In genomic region chr14:106605548-106606448, GRCh38 we compare ENCODE assay signal across 9 cellular contexts.
DNase-seq lines count a peak whose midpoint lies in the region; ATAC-seq, FAIRE-seq and TF ChIP-seq lines count a peak whose summit lies in the region.
"Had no signal": no experiment of that assay in that cellular context is flagged by ENCODE, and none has a peak within 500 bp of the region (broad histone marks: within the 10 kb centered on the region; RNA-seq: fewer than 3 reads in every experiment).

No MANE protein-coding gene starts in this region.

- no peak overlapping the region for H3K4me3 Mint-ChIP-seq in CD8-positive, alpha-beta memory T cell
- H3K4me3 Mint-ChIP-seq in neural progenitor cell = no peak overlapping the region

- H3K27me3 Mint-ChIP-seq in CD8-positive, alpha-beta memory T cell = peaks cover 47 to 83% of the 10 kb centered on the region in 2 donors
- no peaks in the 10 kb centered on the region for H3K27me3 Mint-ChIP-seq in neural progenitor cell (ENCODE audit: insufficient read depth, low read depth)

- DNase-seq in CD8-positive, alpha-beta memory T cell = peak; percentile 62 to 80 (median 63)
- DNase-seq in H54 (ENCODE audit: insufficient read length, low spot score) (peak; percentile 6), OCI-M1 (lab: John Stamatoyannopoulos, UW) (peak; percentile 52), activated T-helper 1 cell treated with Interleukin-2 at 50 U/mL for 16 hours (ENCODE audit: low read depth) (peak; percentile 67), NCI-H1048 (lab: John Stamatoyannopoulos, UW) (no peak), neural progenitor cell (ENCODE audit: low spot score) (no peak)
- DNase-seq in stimulated activated CD4-positive, alpha-beta T cell treated with anti-CD3 and anti-CD28 coated beads, Interleukin-12 subunit alpha, Interleukin-12 subunit beta, amount 100 ng/mL, for 4 hours = peak; percentile 85

- H3K4me3 ChIP-seq in CD8-positive, alpha-beta memory T cell (ENCODE audit: low read length) = no peak overlapping the region
- H3K4me3 ChIP-seq in neural progenitor cell = no peak overlapping the region
- H3K4me3 ChIP-seq: HAP-1 had no signal

- no peak overlapping the region for H3K27ac ChIP-seq in CD8-positive, alpha-beta memory T cell (ENCODE audit: low read depth, low read length)
- H3K27ac ChIP-seq in neural progenitor cell = no peak overlapping the region

- H3K79me2 ChIP-seq in neural progenitor cell (ENCODE audit: low read depth) = no peaks in the 10 kb centered on the region

- no peaks in the 10 kb centered on the region for H4K20me1 ChIP-seq in neural progenitor cell (ENCODE audit: low read depth)

- no peak overlapping the region for H3K4me2 ChIP-seq in neural progenitor cell

- H3K4me1 ChIP-seq in CD8-positive, alpha-beta memory T cell (ENCODE audit: insufficient read depth, low read length) = no peaks in the 10 kb centered on the region
- H3K4me1 ChIP-seq in neural progenitor cell = no peaks in the 10 kb centered on the region
- H3K4me1 ChIP-seq: HAP-1 had no signal

- POLR2A ChIA-PET in CD8-positive, alpha-beta memory T cell (lab: Charles Lee) = no interaction called here

- TF ChIP-seq POLR2A in H54 (IDR thresholded peaks at IDR 0.05; ENCODE audit: low read depth, low read length) = no peak

- no peak for ATAC-seq in GM21381 (IDR thresholded peaks at IDR 0.05; ENCODE audit: unreplicated experiment)

- H3K9me3 Mint-ChIP-seq in CD8-positive, alpha-beta memory T cell = no peaks in the 10 kb centered on the region
- H3K9me3 Mint-ChIP-seq in neural progenitor cell = peaks cover 65% of the 10 kb centered on the region

- TF ChIP-seq CTCF in neural progenitor cell (IDR thresholded peaks at IDR 0.05) = no peak

- no peaks in the 10 kb centered on the region for H3K36me3 Mint-ChIP-seq in CD8-positive, alpha-beta memory T cell
- no peaks in the 10 kb centered on the region for H3K36me3 Mint-ChIP-seq in neural progenitor cell

- H3K27me3 ChIP-seq in CD8-positive, alpha-beta memory T cell (ENCODE audit: insufficient read depth, low read length, poor library complexity, severe bottlenecking) = no peaks in the 10 kb centered on the region
- no peaks in the 10 kb centered on the region for H3K27me3 ChIP-seq in neural progenitor cell

- peaks cover 0 to 4% (median 0%) of the 10 kb centered on the region in 3 donors for H3K4me1 Mint-ChIP-seq in CD8-positive, alpha-beta memory T cell
- H3K4me1 Mint-ChIP-seq in neural progenitor cell = no peaks in the 10 kb centered on the region

- no peak overlapping the region for H2AFZ ChIP-seq in neural progenitor cell (replicated peaks)

- no peak for FAIRE-seq in H54 (lab: Jason Lieb, UNC)

- no peaks in the 10 kb centered on the region for H3K9me3 ChIP-seq in CD8-positive, alpha-beta memory T cell (ENCODE audit: low read length)
- H3K9me3 ChIP-seq in neural progenitor cell (ENCODE audit: low read depth) = peaks cover 18% of the 10 kb centered on the region
- H3K9me3 ChIP-seq: HAP-1 had no signal

- CTCF ChIA-PET in CD8-positive, alpha-beta memory T cell (lab: Charles Lee) = interaction anchor here (1.0 to 2.3 kb wide), 4 partner anchors 8 to 113 kb away, joined by 3 to 8 read pairs (median 5); no protein-coding TSS in a partner anchor

- H3K9ac ChIP-seq in neural progenitor cell = no peak overlapping the region

- no peak overlapping the region for H3K27ac Mint-ChIP-seq in CD8-positive, alpha-beta memory T cell
- no peak overlapping the region for H3K27ac Mint-ChIP-seq in neural progenitor cell

- H3K36me3 ChIP-seq in CD8-positive, alpha-beta memory T cell (ENCODE audit: insufficient read depth, low read length) = no peaks in the 10 kb centered on the region
- no peaks in the 10 kb centered on the region for H3K36me3 ChIP-seq in neural progenitor cell
- H3K36me3 ChIP-seq: HAP-1 had no signal

- no peaks in the 10 kb centered on the region for H3F3A ChIP-seq in neural progenitor cell (ENCODE audit: low read depth)

Comparison
In these comparisons a context has a peak if more than half of its experiments do, and no peak if none do; other contexts are left out.
1. DNase-seq: peak in CD8-positive, alpha-beta memory T cell (5 of 5), H54 (single experiment), OCI-M1 (single experiment), activated T-helper 1 cell treated with Interleukin-2 at 50 U/mL for 16 hours (single experiment) and stimulated activated CD4-positive, alpha-beta T cell treated with anti-CD3 and anti-CD28 coated beads, Interleukin-12 subunit alpha, Interleukin-12 subunit beta, amount 100 ng/mL, for 4 hours (single experiment); none in NCI-H1048 (single experiment) and neural progenitor cell (single experiment).